ENCODE assay signal across 9 cellular contexts in the genomic region with DNA sequence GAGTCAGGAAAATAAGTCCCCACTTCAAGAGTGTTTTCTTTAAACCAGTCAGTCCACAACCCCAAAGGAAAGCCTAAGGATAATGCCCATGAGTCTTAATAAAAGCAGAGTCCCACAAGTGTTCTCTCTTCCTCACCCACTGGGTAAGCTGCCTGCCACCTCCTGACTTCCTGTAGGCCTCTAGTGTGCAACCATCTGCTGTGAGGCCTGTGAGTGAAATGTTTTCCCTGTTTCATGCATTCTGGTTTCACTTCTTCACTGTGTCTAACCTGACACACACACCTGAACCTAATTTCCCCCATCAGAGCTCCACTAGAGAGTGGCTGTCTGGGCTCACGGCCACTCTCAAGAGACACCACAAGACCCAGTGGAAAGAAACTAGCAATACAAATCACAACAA.
DNase-seq lines count a peak whose midpoint lies in the region; ATAC-seq and TF ChIP-seq lines count a peak whose summit lies in the region.
"Had no signal": no experiment of that assay in that cellular context is flagged by ENCODE, and none has a peak within 500 bp of the region (broad histone marks: within the 10 kb centered on the region; RNA-seq: fewer than 3 reads in every experiment).

No MANE protein-coding gene starts in this region.

- H3K27ac ChIP-seq in DOHH2 (ENCODE audit: low read depth, low read length) (no peak overlapping the region; the same call in 1 of the 2 replicates), brain microvascular endothelial cell (no peak overlapping the region)

- peaks cover 95% of the 10 kb centered on the region for H3K4me1 Mint-ChIP-seq in activated naive CD8-positive, alpha-beta T cell (ENCODE audit: low read depth)

- peak overlapping the region; percentile 99 for H3K27ac Mint-ChIP-seq in activated naive CD8-positive, alpha-beta T cell

- DNase-seq in Ammon's horn (ENCODE audit: low spot score) (no peak), SHP77 (lab: John Stamatoyannopoulos, UW) (no peak), brain microvascular endothelial cell (no peak), NCI-H187 (lab: John Stamatoyannopoulos, UW) (no peak)
- DNase-seq: left cardiac atrium had no signal

- ATAC-seq in GM21423 (IDR thresholded peaks at IDR 0.05; ENCODE audit: unreplicated experiment) (peak; percentile 96), HG03575 (IDR thresholded peaks at IDR 0.05; ENCODE audit: extremely low read depth, insufficient number of reproducible peaks, low FRiP score, unreplicated experiment) (peak; percentile 92)

- H3K4me1 ChIP-seq in DOHH2 (ENCODE audit: control insufficient read depth, low read length) = peaks cover 19% of the 10 kb centered on the region

- H3K27me3 ChIP-seq in DOHH2 (ENCODE audit: control insufficient read depth, low read length) (no peaks in the 10 kb centered on the region), brain microvascular endothelial cell (replicated peaks) (no peaks in the 10 kb centered on the region)

- H3K27me3 Mint-ChIP-seq in activated naive CD8-positive, alpha-beta T cell = no peaks in the 10 kb centered on the region

- H3K36me3 Mint-ChIP-seq in activated naive CD8-positive, alpha-beta T cell = peaks cover 13% of the 10 kb centered on the region

- peak overlapping the region; percentile 47 for H3K4me2 ChIP-seq in DOHH2 (ENCODE audit: low read length)

- in situ Hi-C loops in brain microvascular endothelial cell (cut with HindIII; ENCODE audit: low pct_ligation_motif_present, low sequenced_read_pairs) = no loop called here

- peak overlapping the region; percentile 72 for H3K4me3 Mint-ChIP-seq in activated naive CD8-positive, alpha-beta T cell

- no peaks in the 10 kb centered on the region for H3K9me3 ChIP-seq in DOHH2 (ENCODE audit: control insufficient read depth, insufficient read depth, low read length)

- H4K20me1 ChIP-seq in DOHH2 (ENCODE audit: control insufficient read depth, insufficient read depth, low read depth, low read length) = no peaks in the 10 kb centered on the region

- TF ChIP-seq CTCF in DOHH2 (IDR thresholded peaks at IDR 0.05; ENCODE audit: low read depth, low read length, poor library complexity, severe bottlenecking) (no peak), brain microvascular endothelial cell (IDR thresholded peaks at IDR 0.05; ENCODE audit: low read depth, low read length, missing control alignments) (no peak)

- H3K36me3 ChIP-seq in DOHH2 (ENCODE audit: control insufficient read depth, low read length) (no peaks in the 10 kb centered on the region), brain microvascular endothelial cell (replicated peaks) (no peaks in the 10 kb centered on the region)

- H3K4me3 ChIP-seq in DOHH2 (ENCODE audit: low read length) (peak overlapping the region; percentile 21; the same call in 1 of the 2 replicates), brain microvascular endothelial cell (ENCODE audit: low read depth, low read length) (no peak overlapping the region)

- no peaks in the 10 kb centered on the region for H3K9me2 ChIP-seq in DOHH2 (replicated peaks; ENCODE audit: control insufficient read depth, low read length)

- no peaks in the 10 kb centered on the region for H3K79me2 ChIP-seq in DOHH2 (ENCODE audit: control insufficient read depth, low read length)

- peaks cover 7% of the 10 kb centered on the region for H3K9me3 Mint-ChIP-seq in activated naive CD8-positive, alpha-beta T cell (ENCODE audit: low read depth)

- no peaks in the 10 kb centered on the region for H3F3A ChIP-seq in DOHH2 (ENCODE audit: control insufficient read depth, insufficient read depth)
